Comparison of ENCODE assay signal across 1 cellular context in the genomic region with DNA sequence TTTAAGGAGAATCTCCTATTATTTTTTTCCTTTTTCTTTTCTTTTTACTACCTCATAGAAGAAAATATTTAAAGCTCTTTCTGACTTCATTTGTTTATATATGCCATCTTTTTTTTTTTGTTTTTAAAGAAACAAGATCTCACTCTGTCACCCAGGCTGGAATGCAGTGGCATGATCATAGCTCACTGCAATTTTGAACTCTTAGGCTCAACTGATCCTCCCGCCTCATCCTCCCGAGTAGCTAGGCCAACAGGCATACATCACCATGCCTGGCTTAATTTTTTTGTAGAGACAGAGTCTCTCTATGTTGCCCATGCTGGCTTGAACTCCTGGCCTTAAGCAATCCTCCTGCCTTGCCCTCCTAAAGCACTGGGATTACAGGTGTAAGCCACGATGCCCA.
TF ChIP-seq lines count a peak whose summit lies in the region.

No MANE protein-coding gene starts in this region.

TF ChIP-seq in IMR-90, 13 proteins besides CTCF, POLR2A, EP300 and RAD21:
- TF ChIP-seq CEBPB (IDR thresholded peaks at IDR 0.05; ENCODE audit: low read depth, low read length) = no peak
- no peak for TF ChIP-seq NFE2L2 (IDR thresholded peaks at IDR 0.05; ENCODE audit: low read depth, low read length)
- no peak for TF ChIP-seq MXI1 (IDR thresholded peaks at IDR 0.05; ENCODE audit: borderline replicate concordance, low read depth, low read length)
- TF ChIP-seq, protein P1, sequence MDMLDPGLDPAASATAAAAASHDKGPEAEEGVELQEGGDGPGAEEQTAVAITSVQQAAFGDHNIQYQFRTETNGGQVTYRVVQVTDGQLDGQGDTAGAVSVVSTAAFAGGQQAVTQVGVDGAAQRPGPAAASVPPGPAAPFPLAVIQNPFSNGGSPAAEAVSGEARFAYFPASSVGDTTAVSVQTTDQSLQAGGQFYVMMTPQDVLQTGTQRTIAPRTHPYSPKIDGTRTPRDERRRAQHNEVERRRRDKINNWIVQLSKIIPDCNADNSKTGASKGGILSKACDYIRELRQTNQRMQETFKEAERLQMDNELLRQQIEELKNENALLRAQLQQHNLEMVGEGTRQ (IDR thresholded peaks at IDR 0.05; ENCODE audit: low read depth, low read length) = no peak
- TF ChIP-seq CHD1 (IDR thresholded peaks at IDR 0.05; ENCODE audit: low read depth, low read length) = no peak
- no peak for TF ChIP-seq SMC3 (IDR thresholded peaks at IDR 0.05; ENCODE audit: low read depth, low read length)
- TF ChIP-seq MAZ (IDR thresholded peaks at IDR 0.05; ENCODE audit: borderline replicate concordance, low read depth, low read length) = no peak
- TF ChIP-seq MAFK (IDR thresholded peaks at IDR 0.05; ENCODE audit: low read depth, low read length) = no peak
- no peak for TF ChIP-seq RCOR1 (IDR thresholded peaks at IDR 0.05; ENCODE audit: insufficient replicate concordance, low read length)
- TF ChIP-seq, protein P2, sequence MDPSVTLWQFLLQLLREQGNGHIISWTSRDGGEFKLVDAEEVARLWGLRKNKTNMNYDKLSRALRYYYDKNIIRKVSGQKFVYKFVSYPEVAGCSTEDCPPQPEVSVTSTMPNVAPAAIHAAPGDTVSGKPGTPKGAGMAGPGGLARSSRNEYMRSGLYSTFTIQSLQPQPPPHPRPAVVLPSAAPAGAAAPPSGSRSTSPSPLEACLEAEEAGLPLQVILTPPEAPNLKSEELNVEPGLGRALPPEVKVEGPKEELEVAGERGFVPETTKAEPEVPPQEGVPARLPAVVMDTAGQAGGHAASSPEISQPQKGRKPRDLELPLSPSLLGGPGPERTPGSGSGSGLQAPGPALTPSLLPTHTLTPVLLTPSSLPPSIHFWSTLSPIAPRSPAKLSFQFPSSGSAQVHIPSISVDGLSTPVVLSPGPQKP (IDR thresholded peaks at IDR 0.05; ENCODE audit: borderline replicate concordance, low read depth, low read length) = no peak
- no peak for TF ChIP-seq BHLHE40 (IDR thresholded peaks at IDR 0.05; ENCODE audit: low read depth, low read length)
- no peak for TF ChIP-seq FOS (IDR thresholded peaks at IDR 0.05; ENCODE audit: low read depth, low read length)
- TF ChIP-seq RFX5 (IDR thresholded peaks at IDR 0.05; ENCODE audit: low read depth, low read length) = no peak
